In the genomic region with DNA sequence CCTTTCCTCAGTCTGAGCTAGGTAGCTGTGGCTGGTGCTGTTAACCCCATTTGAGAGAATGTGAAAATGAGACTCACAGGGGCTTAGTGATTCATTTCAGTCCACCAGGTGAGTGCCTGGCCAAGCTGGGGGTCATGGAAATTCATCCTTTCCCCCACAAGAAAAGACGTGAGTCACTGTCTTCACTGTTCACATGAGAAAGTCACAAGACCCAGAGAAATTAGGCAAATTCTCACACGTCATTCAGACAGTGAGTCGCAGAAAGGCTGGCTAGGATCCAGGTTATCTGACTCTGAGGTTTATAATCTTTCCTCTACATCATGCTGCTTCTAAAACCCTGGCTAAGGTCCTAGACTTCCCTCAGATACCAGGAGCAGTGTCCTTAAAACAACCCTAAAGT, we compare ENCODE assay signal across 8 cellular contexts.
DNase-seq lines count a peak whose midpoint lies in the region; ATAC-seq and TF ChIP-seq lines count a peak whose summit lies in the region.

No MANE protein-coding gene starts in this region.

- H3K9me3 Mint-ChIP-seq in activated CD4-positive, alpha-beta memory T cell treated with anti-CD3 and anti-CD28 coated beads for 36 hours, result no peaks in the 10 kb centered on the region
- no peaks in the 10 kb centered on the region for H3K9me3 Mint-ChIP-seq in activated CD4-positive, alpha-beta memory T cell treated with anti-CD3 and anti-CD28 coated beads, Interleukin-2, amount 10 ng/mL, durations not matched to agents 7 days and 5 days

- DNase-seq in activated CD4-positive, alpha-beta memory T cell treated with anti-CD3 and anti-CD28 coated beads for 36 hours, result peak; percentile 30
- DNase-seq in activated CD4-positive, alpha-beta memory T cell treated with anti-CD3 and anti-CD28 coated beads, Interleukin-2, amount 10 ng/mL, durations not matched to agents 7 days and 5 days, result no peak
- peak; percentile 94 to 98 for DNase-seq in cardiac fibroblast (ENCODE audit: low read depth in 2 of 2)
- DNase-seq in stimulated activated CD4-positive, alpha-beta T cell treated with anti-CD3 and anti-CD28 coated beads, TNF-alpha, amount 100 ng/mL, for 48 hours (ENCODE audit: low read depth in 3 of 3), result peak; percentile 1 to 16 (median 2)
- no peak for DNase-seq in retina
- no peak for DNase-seq in NCI-H1417 (lab: John Stamatoyannopoulos, UW)
- no peak for DNase-seq in COLO668 (lab: John Stamatoyannopoulos, UW; ENCODE audit: unreplicated experiment)

- H3K27me3 Mint-ChIP-seq in activated CD4-positive, alpha-beta memory T cell treated with anti-CD3 and anti-CD28 coated beads for 36 hours, result peaks cover 18% of the 10 kb centered on the region
- H3K27me3 Mint-ChIP-seq in activated CD4-positive, alpha-beta memory T cell treated with anti-CD3 and anti-CD28 coated beads, Interleukin-2, amount 10 ng/mL, durations not matched to agents 7 days and 5 days, result no peaks in the 10 kb centered on the region

- H3K36me3 Mint-ChIP-seq in activated CD4-positive, alpha-beta memory T cell treated with anti-CD3 and anti-CD28 coated beads for 36 hours, result no peaks in the 10 kb centered on the region
- H3K36me3 Mint-ChIP-seq in activated CD4-positive, alpha-beta memory T cell treated with anti-CD3 and anti-CD28 coated beads, Interleukin-2, amount 10 ng/mL, durations not matched to agents 7 days and 5 days (ENCODE audit: low read depth), result no peaks in the 10 kb centered on the region

- POLR2A ChIA-PET in activated CD4-positive, alpha-beta memory T cell treated with anti-CD3 and anti-CD28 coated beads for 36 hours (lab: Charles Lee), result no interaction called here
- POLR2A ChIA-PET in activated CD4-positive, alpha-beta memory T cell treated with anti-CD3 and anti-CD28 coated beads, Interleukin-2, amount 10 ng/mL, durations not matched to agents 7 days and 5 days (lab: Charles Lee), result no interaction called here

- no peak overlapping the region for H3K4me3 Mint-ChIP-seq in activated CD4-positive, alpha-beta memory T cell treated with anti-CD3 and anti-CD28 coated beads for 36 hours
- no peak overlapping the region for H3K4me3 Mint-ChIP-seq in activated CD4-positive, alpha-beta memory T cell treated with anti-CD3 and anti-CD28 coated beads, Interleukin-2, amount 10 ng/mL, durations not matched to agents 7 days and 5 days

- H3K4me1 Mint-ChIP-seq in activated CD4-positive, alpha-beta memory T cell treated with anti-CD3 and anti-CD28 coated beads for 36 hours (ENCODE audit: low read depth), result no peaks in the 10 kb centered on the region
- H3K4me1 Mint-ChIP-seq in activated CD4-positive, alpha-beta memory T cell treated with anti-CD3 and anti-CD28 coated beads, Interleukin-2, amount 10 ng/mL, durations not matched to agents 7 days and 5 days, result no peaks in the 10 kb centered on the region

- TF ChIP-seq CTCF in cardiac fibroblast (IDR thresholded peaks at IDR 0.05; ENCODE audit: low read depth, low read length), result no peak

- CTCF ChIA-PET in activated CD4-positive, alpha-beta memory T cell treated with anti-CD3 and anti-CD28 coated beads for 36 hours (lab: Charles Lee), result no interaction called here
- CTCF ChIA-PET in activated CD4-positive, alpha-beta memory T cell treated with anti-CD3 and anti-CD28 coated beads, Interleukin-2, amount 10 ng/mL, durations not matched to agents 7 days and 5 days (lab: Charles Lee), result no interaction called here

- H3K4me3 ChIP-seq in cardiac fibroblast (replicated peaks in 1 of 2; ENCODE audit: low read depth in 2 of 2, low read length in 2 of 2), result no peak overlapping the region

- no peak overlapping the region for H3K27ac Mint-ChIP-seq in activated CD4-positive, alpha-beta memory T cell treated with anti-CD3 and anti-CD28 coated beads for 36 hours
- H3K27ac Mint-ChIP-seq in activated CD4-positive, alpha-beta memory T cell treated with anti-CD3 and anti-CD28 coated beads, Interleukin-2, amount 10 ng/mL, durations not matched to agents 7 days and 5 days, result no peak overlapping the region

- peak; percentile 80 for ATAC-seq in HG03159 (IDR thresholded peaks at IDR 0.05; ENCODE audit: unreplicated experiment)

- intact Hi-C loops in activated CD4-positive, alpha-beta memory T cell treated with anti-CD3 and anti-CD28 coated beads for 36 hours (cut with micrococcal nuclease), result no loop called here

Comparison
In these comparisons a context has a peak if more than half of its experiments do, and no peak if none do; other contexts are left out.
1. DNase-seq: peak in activated CD4-positive, alpha-beta memory T cell treated with anti-CD3 and anti-CD28 coated beads for 36 hours (single experiment), cardiac fibroblast (2 of 2) and stimulated activated CD4-positive, alpha-beta T cell treated with anti-CD3 and anti-CD28 coated beads, TNF-alpha, amount 100 ng/mL, for 48 hours (3 of 3); none in activated CD4-positive, alpha-beta memory T cell treated with anti-CD3 and anti-CD28 coated beads, Interleukin-2, amount 10 ng/mL, durations not matched to agents 7 days and 5 days (single experiment), retina (single experiment), NCI-H1417 (0 of 3) and COLO668 (single experiment).